11 cellular contexts compared by ENCODE assay signal in genomic region chr2:6960659-6961058, GRCh38. TPM values are rescaled to one million over a fixed set of nuclear protein-coding genes. Genes with fewer than 3 reads are reported as not detected.
DNase-seq lines count a peak whose midpoint lies in the region; ATAC-seq and TF ChIP-seq lines count a peak whose summit lies in the region.
"Had no signal": no experiment of that assay in that cellular context is flagged by ENCODE, and none has a peak within 500 bp of the region (broad histone marks: within the 10 kb centered on the region; RNA-seq: fewer than 3 reads in every experiment).

No MANE protein-coding gene starts in this region.

- POLR2A ChIA-PET in GM10248 (lab: Yijun Ruan, JAX), result no interaction called here

- H3K36me3 ChIP-seq in gastrocnemius medialis, result no peaks in the 10 kb centered on the region

- no peak for TF ChIP-seq POLR2A in gastrocnemius medialis (IDR thresholded peaks at IDR 0.05)

- H3K27me3 ChIP-seq in gastrocnemius medialis, result no peaks in the 10 kb centered on the region

- TF ChIP-seq CTCF in gastrocnemius medialis (IDR thresholded peaks at IDR 0.05 in 4 of 5, conservative IDR thresholded peaks at IDR 0.05 in 1 of 5), result no peak
- TF ChIP-seq CTCF in GM10248 (IDR thresholded peaks at IDR 0.05; ENCODE audit: control extremely low read depth, extremely low read depth, low read depth, missing control alignments), result no peak

- CTCF ChIA-PET in GM10248 (lab: Yijun Ruan, JAX), result no interaction called here

- H3K9me3 ChIP-seq in gastrocnemius medialis, result no peaks in the 10 kb centered on the region

- peak; percentile 43 for DNase-seq in GM03348 (ENCODE audit: low spot score)
- peak; percentile 81 for DNase-seq in astrocyte of the hippocampus (ENCODE audit: low read depth, low spot score)
- DNase-seq in left cardiac atrium, result no peak
- DNase-seq in gastrocnemius medialis, result peak; percentile 28 to 39
- no peak for DNase-seq in ecto neural progenitor cell (ENCODE audit: low spot score)
- DNase-seq in GM10248 (ENCODE audit: extremely low spot score), result no peak
- no peak for DNase-seq in retina
- DNase-seq: activated T-cell treated with anti-CD3 and anti-CD28 coated beads, Interleukin-2, amount 50 U/mL, for 4 hours; kidney; MM.1S had no signal

- intact Hi-C loops in left cardiac atrium (cut with DNase I) (no loop called here), gastrocnemius medialis (cut with DNase I; ENCODE audit: low total_unique reads) (no loop called here)

- peak overlapping the region; percentile 72 to 78 (median 74) for H3K27ac ChIP-seq in gastrocnemius medialis

- ATAC-seq in left cardiac atrium (peak; percentile 62 to 80), gastrocnemius medialis (peak; percentile 37 to 51), GM19035 (IDR thresholded peaks at IDR 0.05; ENCODE audit: unreplicated experiment) (no peak)

- in situ Hi-C loops in gastrocnemius medialis (cut with MboI; ENCODE audit: low sequenced_read_pairs in 4 of 4), result no loop called here

- no peak overlapping the region for H3K4me3 ChIP-seq in gastrocnemius medialis

- peaks cover 27 to 38% of the 10 kb centered on the region in 2 donors for H3K4me1 ChIP-seq in gastrocnemius medialis

RNA-seq across cellular contexts. Expression of gene RNF144A, which starts 43.4 kb away (rescaled TPM):
- total RNA-seq in left cardiac atrium (10 to 100 TPM in 1 of 2 donors, 1 to 10 TPM in 1; 4.4 to 10.4 TPM), gastrocnemius medialis (10 to 100 TPM in 2 of 4 donors, 1 to 10 TPM in 2; 4.9 to 16.2 (median 10.2) TPM)

Comparison
In these comparisons a context has a peak if more than half of its experiments do, and no peak if none do; other contexts are left out.
1. DNase-seq: peak in GM03348 (single experiment), astrocyte of the hippocampus (single experiment) and gastrocnemius medialis (2 of 2); none in left cardiac atrium (single experiment), ecto neural progenitor cell (single experiment), GM10248 (single experiment) and retina (single experiment).